Comparison of ENCODE assay signal across 9 cellular contexts in genomic region chrX:153460826-153461225, GRCh38. TPM values are rescaled to one million over a fixed set of nuclear protein-coding genes. Genes with fewer than 3 reads are reported as not detected.
DNase-seq lines count a peak whose midpoint lies in the region; ATAC-seq and TF ChIP-seq lines count a peak whose summit lies in the region.
"Had no signal": no experiment of that assay in that cellular context is flagged by ENCODE, and none has a peak within 500 bp of the region (broad histone marks: within the 10 kb centered on the region; RNA-seq: fewer than 3 reads in every experiment).

No MANE protein-coding gene starts in this region.

- H4K20me1 ChIP-seq in smooth muscle cell (ENCODE audit: low read depth), result no peaks in the 10 kb centered on the region

- intact Hi-C loops in heart right ventricle (cut with DNase I), result loop anchor here in 2 of 10 donors (5.0 kb wide), 1 partner anchor 46 kb away; no protein-coding TSS in a partner anchor

- peaks cover 0 to 33% (median 0%) of the 10 kb centered on the region in 9 donors for H3K36me3 ChIP-seq in heart right ventricle
- H3K36me3 ChIP-seq in smooth muscle cell (ENCODE audit: low read depth), result no peaks in the 10 kb centered on the region

- H3K79me2 ChIP-seq in smooth muscle cell (ENCODE audit: low read depth), result no peaks in the 10 kb centered on the region

- TF ChIP-seq CTCF in AG04450 (IDR thresholded peaks at IDR 0.05; ENCODE audit: low read depth, low read length) (peak; percentile 63), GM12874 (IDR thresholded peaks at IDR 0.05; ENCODE audit: insufficient read depth, low read depth, low read length) (peak; percentile 66), heart right ventricle (IDR thresholded peaks at IDR 0.05) (peak; percentile 11 to 66 (median 50)), smooth muscle cell (IDR thresholded peaks at IDR 0.05; ENCODE audit: borderline replicate concordance, insufficient read depth, poor library complexity, severe bottlenecking) (peak; percentile 46)

- CTCF ChIA-PET in AG04450 (lab: Charles Lee), result interaction anchor here (0.6 to 2.2 kb wide), 13 partner anchors 10 to 503 kb away, joined by 3 to 45 read pairs (median 4); partner anchors contain the start of gene HAUS7

- peak; percentile 41 to 46 for ATAC-seq in activated T-cell treated with anti-CD3 and anti-CD28 coated beads, Interleukin-2, amount 50 U/mL, for 72 hours (replicated peaks in 1 of 2)
- ATAC-seq in heart right ventricle (peak in 3 of 8 donors; percentile 49 to 56 (median 55)), HG02981 (IDR thresholded peaks at IDR 0.05; ENCODE audit: unreplicated experiment) (no peak)

- H3K4me1 Mint-ChIP-seq in activated T-cell treated with anti-CD3 and anti-CD28 coated beads, Interleukin-2, amount 50 U/mL, for 72 hours (ENCODE audit: low read depth), result no peaks in the 10 kb centered on the region

- no peak overlapping the region for H3K4me3 Mint-ChIP-seq in activated T-cell treated with anti-CD3 and anti-CD28 coated beads, Interleukin-2, amount 50 U/mL, for 72 hours

- H3K27ac Mint-ChIP-seq in activated T-cell treated with anti-CD3 and anti-CD28 coated beads, Interleukin-2, amount 50 U/mL, for 72 hours, result no peak overlapping the region

- peaks cover 0 to 8% (median 0%) of the 10 kb centered on the region in 9 donors for H3K4me1 ChIP-seq in heart right ventricle
- no peaks in the 10 kb centered on the region for H3K4me1 ChIP-seq in smooth muscle cell (ENCODE audit: low read depth)

- H3K27ac ChIP-seq in AG04450 (ENCODE audit: low read depth, low read length) (no peak overlapping the region), heart right ventricle (no peak overlapping the region), smooth muscle cell (ENCODE audit: low read depth) (no peak overlapping the region)

- H3K9me3 Mint-ChIP-seq in activated T-cell treated with anti-CD3 and anti-CD28 coated beads, Interleukin-2, amount 50 U/mL, for 72 hours, result no peaks in the 10 kb centered on the region

- POLR2A ChIA-PET in AG04450 (lab: Yijun Ruan, JAX), result no interaction called here

- no peak overlapping the region for H3K4me2 ChIP-seq in smooth muscle cell

- H3K27me3 Mint-ChIP-seq in activated T-cell treated with anti-CD3 and anti-CD28 coated beads, Interleukin-2, amount 50 U/mL, for 72 hours (ENCODE audit: low read depth), result no peaks in the 10 kb centered on the region

- H3K9ac ChIP-seq in smooth muscle cell (ENCODE audit: low read depth), result no peak overlapping the region

- WGBS in heart right ventricle, 2 donors, result 49 to 52% methylated on average over 7 of the region's 7 CpGs
- 59% methylated on average over 7 of the region's 7 CpGs for WGBS in smooth muscle cell (ENCODE audit: low lambda C conversion rate)

- H3K4me3 ChIP-seq in AG04450 (ENCODE audit: low read depth, low read length) (no peak overlapping the region), heart right ventricle (no peak overlapping the region), smooth muscle cell (no peak overlapping the region)

- no peaks in the 10 kb centered on the region for H3F3A ChIP-seq in smooth muscle cell (ENCODE audit: low read depth)

- H3K27me3 ChIP-seq in AG04450 (ENCODE audit: control insufficient read depth, insufficient read depth, low read length) (no peaks in the 10 kb centered on the region), heart right ventricle (peaks cover 0 to 9% (median 0%) of the 10 kb centered on the region in 7 donors), smooth muscle cell (ENCODE audit: low read depth) (no peaks in the 10 kb centered on the region)

- no peak overlapping the region for H2AFZ ChIP-seq in smooth muscle cell (ENCODE audit: low read depth)

- H3K36me3 Mint-ChIP-seq in activated T-cell treated with anti-CD3 and anti-CD28 coated beads, Interleukin-2, amount 50 U/mL, for 72 hours (ENCODE audit: insufficient read depth in 2 of 2), result peaks cover 3% of the 10 kb centered on the region in 2 donors

- DNase-seq in AG04450 (ENCODE audit: low read depth, low spot score) (no peak), NCI-H526 (lab: John Stamatoyannopoulos, UW) (peak; percentile 60 to 74), heart right ventricle (peak; percentile 29 to 45), smooth muscle cell (lab: John Stamatoyannopoulos, UW; ENCODE audit: unreplicated experiment) (no peak), HPDE6-E6E7 (ENCODE audit: extremely low spot score) (no peak)
- peak; percentile 37 to 50 for DNase-seq in activated T-cell treated with anti-CD3 and anti-CD28 coated beads, Interleukin-2, amount 50 U/mL, for 72 hours

- H3K9me3 ChIP-seq in AG04450 (ENCODE audit: control insufficient read depth, insufficient read depth, low read length), result no peaks in the 10 kb centered on the region
- H3K9me3 ChIP-seq in heart right ventricle, result no peaks in the 10 kb centered on the region
- H3K9me3 ChIP-seq in smooth muscle cell (replicated peaks; ENCODE audit: low read depth), result no peaks in the 10 kb centered on the region

RNA-seq across cellular contexts. Expression of gene HAUS7, which starts 9.6 kb away (rescaled TPM):
- polyA plus RNA-seq in AG04450 (2011; rRNA removed), result 13.2 and 16.5 TPM in 2 replicates
- polyA minus RNA-seq in AG04450 (2011; rRNA and poly(A)+ RNA removed), result 16.2 and 23.0 TPM in 2 replicates
- 10 to 100 TPM; 27.7 to 40.0 TPM for total RNA-seq in activated T-cell treated with anti-CD3 and anti-CD28 coated beads, Interleukin-2, amount 50 U/mL, for 72 hours
- 10 to 100 TPM; 12.7 to 25.7 (median 18.2) TPM for total RNA-seq in heart right ventricle
- 10 to 100 TPM; 24.3 to 45.3 TPM for polyA plus RNA-seq in heart right ventricle
- total RNA-seq in smooth muscle cell, result 8.9 and 18.5 TPM in 2 replicates
- 26.1 and 27.4 TPM in 2 replicates for polyA plus RNA-seq in smooth muscle cell

RNA-seq across cellular contexts. Expression of gene TREX2, which starts 15.0 kb away (rescaled TPM):
- polyA plus RNA-seq in AG04450 (2011; rRNA removed) (not detected in 2 replicates), heart right ventricle (under 1 TPM; 0.36 to 0.44 TPM), smooth muscle cell (0.41 and 2.5 TPM in 2 replicates)
- polyA minus RNA-seq in AG04450 (2011; rRNA and poly(A)+ RNA removed), result not detected in 2 replicates
- total RNA-seq in activated T-cell treated with anti-CD3 and anti-CD28 coated beads, Interleukin-2, amount 50 U/mL, for 72 hours, result 1 to 10 TPM; 2.7 to 2.8 TPM
- total RNA-seq in heart right ventricle (under 1 TPM in 6 of 10 donors, not detected in 4; 0.20 to 0.33 (median 0.26) TPM), smooth muscle cell (1.3 and 4.0 TPM in 2 replicates)

RNA-seq across cellular contexts. Expression of gene BGN, which starts 34.0 kb away (rescaled TPM):
- polyA plus RNA-seq in AG04450 (2011; rRNA removed) (97.2 and 143 TPM in 2 replicates), heart right ventricle (100 to 1,000 TPM; 101 to 116 TPM), smooth muscle cell (387 and 621 TPM in 2 replicates)
- 66.2 and 82.8 TPM in 2 replicates for polyA minus RNA-seq in AG04450 (2011; rRNA and poly(A)+ RNA removed)
- total RNA-seq in activated T-cell treated with anti-CD3 and anti-CD28 coated beads, Interleukin-2, amount 50 U/mL, for 72 hours, result not detected
- total RNA-seq in heart right ventricle (100 to 1,000 TPM in 1 of 10 donors, 10 to 100 TPM in 9; 38.7 to 202 (median 62.4) TPM), smooth muscle cell (262 and 298 TPM in 2 replicates)

RNA-seq across cellular contexts. Expression of gene ZFP92, which starts 49.6 kb away (rescaled TPM):
- polyA plus RNA-seq in AG04450 (2011; rRNA removed) (0.02 TPM in 2 replicates), heart right ventricle (under 1 TPM; 0.23 to 0.51 TPM), smooth muscle cell (0.46 and 0.73 TPM in 2 replicates)
- 0.04 and 0.05 TPM in 2 replicates for polyA minus RNA-seq in AG04450 (2011; rRNA and poly(A)+ RNA removed)
- total RNA-seq in activated T-cell treated with anti-CD3 and anti-CD28 coated beads, Interleukin-2, amount 50 U/mL, for 72 hours, result 1 to 10 TPM; 2.2 to 2.4 TPM
- total RNA-seq in heart right ventricle (1 to 10 TPM in 3 of 10 donors, under 1 TPM in 7; 0.17 to 1.6 (median 0.44) TPM), smooth muscle cell (1.3 and 1.5 TPM in 2 replicates)

RNA-seq across cellular contexts. Expression of gene ATP2B3, which starts 56.6 kb away (rescaled TPM):
- polyA plus RNA-seq in AG04450 (2011; rRNA removed) (0.01 TPM in 1 of 2 replicates, not detected in the other), heart right ventricle (not detected), smooth muscle cell (0.05 and 0.31 TPM in 2 replicates)
- polyA minus RNA-seq in AG04450 (2011; rRNA and poly(A)+ RNA removed), result not detected in 2 replicates
- not detected for total RNA-seq in activated T-cell treated with anti-CD3 and anti-CD28 coated beads, Interleukin-2, amount 50 U/mL, for 72 hours
- total RNA-seq in heart right ventricle (not detected), smooth muscle cell (0.22 TPM in 2 replicates)
- polyA plus RNA-seq: esophagus had no signal

Comparison
In these comparisons a context has a peak if more than half of its experiments do, and no peak if none do; other contexts are left out.
1. DNase-seq: peak in NCI-H526 (2 of 2), activated T-cell treated with anti-CD3 and anti-CD28 coated beads, Interleukin-2, amount 50 U/mL, for 72 hours (2 of 2) and heart right ventricle (2 of 2); none in AG04450 (single experiment), smooth muscle cell (single experiment) and HPDE6-E6E7 (single experiment).
2. RNA of gene BGN, which starts 34.0 kb away (total RNA-seq): 262 to 298 TPM in smooth muscle cell and 38.7 to 202 TPM in heart right ventricle; not detected in activated T-cell treated with anti-CD3 and anti-CD28 coated beads, Interleukin-2, amount 50 U/mL, for 72 hours; every median in the first group is over 10 times any median in the second.
3. Peak in every context shown above with its lines, with median percentiles within 50 percentile points of each other: CTCF ChIP-seq.